Comparison of ENCODE assay signal across 6 cellular contexts in genomic region chr5:3449481-3449880, GRCh38.
"Had no signal": no experiment of that assay in that cellular context is flagged by ENCODE, and none has a peak within 500 bp of the region (broad histone marks: within the 10 kb centered on the region; RNA-seq: fewer than 3 reads in every experiment).

No MANE protein-coding gene starts in this region.

- H3K4me3 ChIP-seq: K562 had no signal

- DNase-seq: IMR-90, KBM-7 had no signal

- H3K4me1 Mint-ChIP-seq: IgD-negative memory B cell had no signal

- H3K27ac Mint-ChIP-seq: IgD-negative memory B cell had no signal

- H3K27ac ChIP-seq: HL-60 had no signal

- H3K27me3 Mint-ChIP-seq: IgD-negative memory B cell had no signal

- H3K4me3 Mint-ChIP-seq: IgD-negative memory B cell had no signal

- ATAC-seq: HepG2, K562 had no signal
